Comparison of ENCODE assay signal across 9 cellular contexts in the genomic region with DNA sequence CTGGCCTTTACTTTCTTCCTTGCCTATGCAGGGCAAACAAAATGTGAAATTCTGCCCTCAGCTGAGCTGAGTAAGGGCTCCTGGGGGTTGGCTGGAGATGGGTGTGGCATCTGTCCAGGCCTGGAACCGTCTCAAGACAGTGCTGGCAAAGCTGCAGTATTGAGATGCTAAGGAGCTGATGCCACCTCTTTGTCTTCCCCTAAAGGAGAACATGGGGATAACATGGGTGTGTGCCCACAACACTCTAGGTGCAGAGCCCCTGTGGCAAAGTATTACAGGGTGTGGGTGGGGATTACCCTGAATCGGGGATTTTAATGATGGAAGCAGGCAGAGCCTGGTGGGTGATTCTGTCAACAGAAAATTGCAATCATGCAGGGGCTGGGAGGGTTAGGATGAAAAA. TPM values are rescaled to one million over a fixed set of nuclear protein-coding genes. Genes with fewer than 3 reads are reported as not detected.
DNase-seq lines count a peak whose midpoint lies in the region; ATAC-seq and TF ChIP-seq lines count a peak whose summit lies in the region.
"Had no signal": no experiment of that assay in that cellular context is flagged by ENCODE, and none has a peak within 500 bp of the region (broad histone marks: within the 10 kb centered on the region; RNA-seq: fewer than 3 reads in every experiment).

No MANE protein-coding gene starts in this region.

- H3K27me3 Mint-ChIP-seq in T-helper 17 cell, result no peaks in the 10 kb centered on the region

- no peaks in the 10 kb centered on the region for H3K9me3 ChIP-seq in T-helper 17 cell (ENCODE audit: control insufficient read depth, low read length, poor library complexity, severe bottlenecking)

- ATAC-seq in T-helper 17 cell (no peak), GM21526 (IDR thresholded peaks at IDR 0.05; ENCODE audit: low FRiP score, unreplicated experiment) (no peak), GM21529 (IDR thresholded peaks at IDR 0.05; ENCODE audit: unreplicated experiment) (no peak)
- ATAC-seq: esophagus mucosa had no signal

- TF ChIP-seq CTCF in C4-2B (conservative IDR thresholded peaks at IDR 0.05) (peak; percentile 46), GM12875 (IDR thresholded peaks at IDR 0.05; ENCODE audit: borderline replicate concordance, insufficient read depth, low read depth, low read length) (0 out of 2 replicates have a peak, but pooled peaks have one; percentile 27)

- peak overlapping the region; percentile 29 for H3K27ac Mint-ChIP-seq in T-helper 17 cell

- no peak overlapping the region for H3K27ac ChIP-seq in C4-2B

- no peak overlapping the region for H3K4me3 Mint-ChIP-seq in T-helper 17 cell

- no peak for DNase-seq in T-helper 17 cell
- peak; percentile 65 for DNase-seq in fibroblast of the conjunctiva (ENCODE audit: low read depth)
- DNase-seq in Ammon's horn (ENCODE audit: low spot score), result no peak
- DNase-seq in stimulated activated CD8-positive, alpha-beta memory T cell treated with anti-CD3 and anti-CD28 coated beads, Interleukin-4, amount 100 ng/mL, for 48 hours, result no peak

- H3K4me1 Mint-ChIP-seq in T-helper 17 cell, result peaks cover 14% of the 10 kb centered on the region

- H3K4me3 ChIP-seq in GM12875 (ENCODE audit: low read depth, low read length), result no peak overlapping the region

- peaks cover 2% of the 10 kb centered on the region for H3K36me3 Mint-ChIP-seq in T-helper 17 cell (ENCODE audit: low read depth)

RNA-seq across cellular contexts. Expression of a gene that starts 2.5 kb away (rescaled TPM):
- total RNA-seq in T-helper 17 cell, result 10 to 100 TPM; 19.8 to 24.9 TPM

RNA-seq across cellular contexts. Expression of a gene that starts 54.9 kb away (rescaled TPM):
- total RNA-seq in T-helper 17 cell, result 10 to 100 TPM; 37.2 to 37.5 TPM
